In genomic region chr13:44573071-44573470, GRCh38 we compare ENCODE assay signal across 10 cellular contexts. TPM values are rescaled to one million over a fixed set of nuclear protein-coding genes. Genes with fewer than 3 reads are reported as not detected.
DNase-seq lines count a peak whose midpoint lies in the region; ATAC-seq, FAIRE-seq and TF ChIP-seq lines count a peak whose summit lies in the region.
"Had no signal": no experiment of that assay in that cellular context is flagged by ENCODE, and none has a peak within 500 bp of the region (broad histone marks: within the 10 kb centered on the region; RNA-seq: fewer than 3 reads in every experiment).

No MANE protein-coding gene starts in this region.

- peaks cover 24 to 56% of the 10 kb centered on the region in 2 experiments for H3K79me1 ChIP-seq in IMR-90 (ENCODE audit: low read depth in 1 of 2, low read length in 2 of 2)
- H3K79me1 ChIP-seq in H1 (ENCODE audit: low read depth, low read length), result peaks cover 6% of the 10 kb centered on the region

- H3K56ac ChIP-seq in IMR-90 (ENCODE audit: extremely low read depth, insufficient read depth, low read length), result no peak overlapping the region
- H3K56ac ChIP-seq in H1 (replicated peaks; ENCODE audit: insufficient read length, low read depth, low read length), result no peak overlapping the region

- H3K4ac ChIP-seq in IMR-90 (ENCODE audit: low read depth, low read length) (no peak overlapping the region), H1 (replicated peaks; ENCODE audit: insufficient read length, low read depth, low read length) (no peak overlapping the region)

- H3K27me3 ChIP-seq in IMR-90 (ENCODE audit: control insufficient read depth, insufficient read depth, low read length) (no peaks in the 10 kb centered on the region), H1 (replicated peaks in 1 of 4; ENCODE audit: control insufficient read depth in 3 of 4, extremely low read depth in 1 of 4, insufficient read depth in 3 of 4, low read length in 3 of 4) (no peaks in the 10 kb centered on the region), muscle layer of duodenum (ENCODE audit: low read depth, low read length) (no peaks in the 10 kb centered on the region)

- H2AFZ ChIP-seq in IMR-90 (replicated peaks; ENCODE audit: low read length, poor library complexity) (no peak overlapping the region), H1 (ENCODE audit: low read length) (no peak overlapping the region)

- ATAC-seq in IMR-90 (ENCODE audit: low read depth) (no peak), HG03045 (IDR thresholded peaks at IDR 0.05; ENCODE audit: unreplicated experiment) (no peak), HG03095 (IDR thresholded peaks at IDR 0.05; ENCODE audit: unreplicated experiment) (no peak)
- ATAC-seq: stimulated activated naive CD8-positive, alpha-beta T cell treated with anti-CD3 and anti-CD28 coated beads, Interleukin-15, amount 100 ng/mL, for 72 hours had no signal

- H3K36me3 ChIP-seq in IMR-90 (ENCODE audit: control insufficient read depth, insufficient read depth, low read length) (peaks cover 11% of the 10 kb centered on the region), H1 (ENCODE audit: control insufficient read depth in 2 of 4, insufficient read depth in 4 of 4, low read length in 3 of 4) (peaks cover 0 to 25% (median 1%) of the 10 kb centered on the region in 4 experiments; a peak in 3 of 8 replicates), muscle layer of duodenum (ENCODE audit: control insufficient read depth in 1 of 2, insufficient read depth in 2 of 2, low read length in 2 of 2) (peaks cover 0 to 4% of the 10 kb centered on the region in 2 donors)

- peaks cover 20% of the 10 kb centered on the region; the same call in 1 of the 2 replicates for H3K23me2 ChIP-seq in H1 (ENCODE audit: low read depth, low read length)

- no peak overlapping the region for H2BK12ac ChIP-seq in H1 (ENCODE audit: low read depth, low read length)

- dilution Hi-C loops in IMR-90 (cut with HindIII; ENCODE audit: low sequenced_read_pairs, unreplicated experiment), result no loop called here

- H3K9ac ChIP-seq in IMR-90 (ENCODE audit: low read depth, low read length), result no peak overlapping the region
- H3K9ac ChIP-seq in H1 (replicated peaks in 1 of 4; ENCODE audit: extremely low read depth in 1 of 4, low read depth in 3 of 4, low read length in 3 of 4), result no peak overlapping the region; a peak in 1 of 7 replicates

- H3K18ac ChIP-seq in IMR-90 (ENCODE audit: low read depth, low read length) (no peak overlapping the region), H1 (ENCODE audit: extremely low read depth, low read length) (no peak overlapping the region)

- peak overlapping the region; percentile 94 for H3K4me2 ChIP-seq in IMR-90 (ENCODE audit: low read depth, low read length)
- peak overlapping the region; percentile 80 to 83 for H3K4me2 ChIP-seq in H1 (ENCODE audit: insufficient read depth in 1 of 2, low read depth in 2 of 2, low read length in 2 of 2)

- H2AK5ac ChIP-seq in IMR-90 (ENCODE audit: low read depth, low read length) (peak overlapping the region; percentile 45; the same call in 1 of the 2 replicates), H1 (ENCODE audit: low read depth, low read length) (no peak overlapping the region)

- no peak overlapping the region for H4K91ac ChIP-seq in IMR-90 (ENCODE audit: insufficient read depth, low read depth, low read length)
- H4K91ac ChIP-seq in H1 (replicated peaks; ENCODE audit: insufficient read length, low read length), result no peak overlapping the region

- H4K8ac ChIP-seq in IMR-90 (ENCODE audit: low read depth in 2 of 2, low read length in 2 of 2) (no peak overlapping the region), H1 (ENCODE audit: extremely low read depth, insufficient read depth, low read length) (no peak overlapping the region)

- no peak overlapping the region for H2BK15ac ChIP-seq in IMR-90 (ENCODE audit: low read depth, low read length)
- H2BK15ac ChIP-seq in H1 (ENCODE audit: low read length), result no peak overlapping the region

- in situ Hi-C loops in IMR-90 (cut with MboI; ENCODE audit: low sequenced_read_pairs), result no loop called here

- no peak overlapping the region for H4K5ac ChIP-seq in IMR-90 (ENCODE audit: low read depth, low read length)
- H4K5ac ChIP-seq in H1 (ENCODE audit: insufficient read length, low read depth, low read length), result no peak overlapping the region

- peak overlapping the region; percentile 25 for H2AK9ac ChIP-seq in IMR-90 (replicated peaks; ENCODE audit: low read depth, low read length, poor library complexity)

- FAIRE-seq in H1 (lab: Jason Lieb, UNC), result no peak
- no peak for FAIRE-seq in H54 (lab: Jason Lieb, UNC)

- H3K27ac ChIP-seq in IMR-90 (ENCODE audit: insufficient read depth, low read length), result no peak overlapping the region
- no peak overlapping the region for H3K27ac ChIP-seq in H1 (ENCODE audit: low read depth, low read length)
- no peak overlapping the region for H3K27ac ChIP-seq in muscle layer of duodenum (ENCODE audit: low read length)

- TF ChIP-seq EP300 in H1 (IDR thresholded peaks at IDR 0.05; ENCODE audit: borderline replicate concordance in 1 of 2, low read depth in 2 of 2, low read length in 2 of 2), result no peak

- POLR2A ChIA-PET in IMR-90 (lab: Charles Lee; ENCODE audit: unreplicated experiment), result no interaction called here
- POLR2A ChIA-PET in H1 (lab: Charles Lee; ENCODE audit: partially characterized antibody), result interaction anchor here (1.3 to 1.6 kb wide), 3 partner anchors 9 to 65 kb away, joined by 3 to 5 read pairs (median 4); no protein-coding TSS in a partner anchor

- H3K4me1 ChIP-seq in IMR-90 (ENCODE audit: control insufficient read depth, insufficient read depth, low read length) (peaks cover 25% of the 10 kb centered on the region), H1 (replicated peaks in 1 of 4; ENCODE audit: control insufficient read depth in 3 of 4, insufficient read depth in 4 of 4, low read length in 3 of 4) (peaks cover 15 to 25% (median 18%) of the 10 kb centered on the region in 4 experiments; a peak in 6 of 7 replicates), muscle layer of duodenum (ENCODE audit: control insufficient read depth in 1 of 2, insufficient read depth in 2 of 2, low read length in 2 of 2) (peaks cover 17 to 27% of the 10 kb centered on the region in 2 donors)

- peak overlapping the region; percentile 76 for H3K14ac ChIP-seq in IMR-90 (replicated peaks; ENCODE audit: low read depth, low read length)
- no peak overlapping the region for H3K14ac ChIP-seq in H1 (ENCODE audit: insufficient read length)

- H2BK120ac ChIP-seq in IMR-90 (ENCODE audit: low read depth, low read length), result no peak overlapping the region
- H2BK120ac ChIP-seq in H1 (replicated peaks; ENCODE audit: low read depth, low read length), result no peak overlapping the region

- H3K4me3 ChIP-seq in AG09309 (ENCODE audit: control insufficient read depth, low read depth, low read length) (peak overlapping the region; percentile 66), IMR-90 (ENCODE audit: insufficient read depth, low read depth, low read length) (peak overlapping the region; percentile 43; the same call in 1 of the 2 replicates), H1 (ENCODE audit: extremely low read depth in 1 of 4, insufficient read depth in 2 of 4, low read depth in 3 of 4, low read length in 4 of 4) (peak overlapping the region; percentile 4 to 96 (median 46); a peak in 6 of 8 replicates), muscle layer of duodenum (ENCODE audit: low read depth in 1 of 2, low read length in 2 of 2) (peak overlapping the region; percentile 9 to 31)

- CTCF ChIA-PET in IMR-90 (lab: Yijun Ruan, JAX) (interaction anchor here (0.6 kb wide), 1 partner anchor 306 kb away, joined by 3 read pairs; no protein-coding TSS in a partner anchor), H1 (lab: Charles Lee; ENCODE audit: partially characterized antibody) (interaction anchor here (0.6 to 2.2 kb wide), 10 partner anchors 12 to 665 kb away, joined by 3 to 17 read pairs (median 4); no protein-coding TSS in a partner anchor)

- H3K9me1 ChIP-seq in IMR-90 (ENCODE audit: insufficient read depth, low read length), result peaks cover 23% of the 10 kb centered on the region

- peaks cover 17 to 82% of the 10 kb centered on the region in 2 experiments; a peak in 3 of 4 replicates for H3K79me2 ChIP-seq in H1 (ENCODE audit: control insufficient read depth in 1 of 2, insufficient read depth in 2 of 2, low read length in 2 of 2)

- no peak overlapping the region for H2BK5ac ChIP-seq in IMR-90 (ENCODE audit: low read depth, low read length, poor library complexity, severe bottlenecking)
- H2BK5ac ChIP-seq in H1 (ENCODE audit: low read depth, low read length), result no peak overlapping the region

- TF ChIP-seq CTCF in AG09309 (IDR thresholded peaks at IDR 0.05; ENCODE audit: control insufficient read depth, insufficient read depth, low read depth, low read length, missing control alignments) (no peak), IMR-90 (conservative IDR thresholded peaks at IDR 0.05; ENCODE audit: low read depth, low read length) (no peak), H1 (IDR thresholded peaks at IDR 0.05; ENCODE audit: control extremely low read depth in 1 of 3, insufficient read depth in 1 of 3, low read depth in 1 of 3, low read length in 3 of 3) (peak in 1 of 3 experiments; percentile 17; a peak in 2 of 4 replicates)

- whole genome bisulfite sequencing in IMR-90 (ENCODE audit: extremely low coverage in 2 of 2, insufficient read length in 1 of 2), 2 experiments, result no CpG with 5 or more reads among the region's 7 CpGs
- WGBS in H1 (ENCODE audit: extremely low coverage in 1 of 2, insufficient coverage in 1 of 2, insufficient read length in 1 of 2, insufficient replicate concordance in 2 of 2, low coverage in 1 of 2, low lambda C conversion rate in 2 of 2, missing lambda C conversion rate in 1 of 2), 2 experiments, result 39% methylated on average over 7 of the region's 7 CpGs; no CpG with 5 or more reads in 1 of the 2 experiments

- intact Hi-C loops in IMR-90 (cut with micrococcal nuclease), result loop anchor here (5.0 kb wide), 1 partner anchor 36 kb away; no protein-coding TSS in a partner anchor

- DNase-seq in AG09309 (ENCODE audit: low read depth) (no peak), IMR-90 (no peak), H1 (ENCODE audit: low read depth in 1 of 2, low spot score in 2 of 2) (no peak), H54 (ENCODE audit: insufficient read length, low spot score) (no peak), erythroblast (lab: John Stamatoyannopoulos, UW) (no peak)
- DNase-seq: CD8-positive, alpha-beta memory T cell; stimulated activated naive CD8-positive, alpha-beta T cell treated with anti-CD3 and anti-CD28 coated beads, Interleukin-15, amount 100 ng/mL, for 72 hours had no signal

- TF ChIP-seq RAD21 in IMR-90 (IDR thresholded peaks at IDR 0.05; ENCODE audit: low read length) (no peak), H1 (IDR thresholded peaks at IDR 0.05 in 1 of 2, conservative IDR thresholded peaks at IDR 0.05 in 1 of 2; ENCODE audit: low read depth in 2 of 2, low read length in 2 of 2) (no peak; a peak in 1 of 4 replicates)

- H4K20me1 ChIP-seq in IMR-90 (ENCODE audit: insufficient read depth, low read length) (peaks cover 39% of the 10 kb centered on the region), H1 (replicated peaks in 1 of 2; ENCODE audit: control insufficient read depth in 1 of 2, insufficient read depth in 2 of 2, low read length in 2 of 2) (peaks cover 12 to 21% of the 10 kb centered on the region in 2 experiments)

- TF ChIP-seq POLR2A in IMR-90 (IDR thresholded peaks at IDR 0.05; ENCODE audit: low read depth, low read length) (0 out of 2 replicates have a peak, but pooled peaks have one; percentile 24), H1 (IDR thresholded peaks at IDR 0.05; ENCODE audit: control extremely low read depth in 1 of 2, low read depth in 2 of 2, low read length in 2 of 2) (no peak), H54 (IDR thresholded peaks at IDR 0.05; ENCODE audit: low read depth, low read length) (no peak), erythroblast (IDR thresholded peaks at IDR 0.05; ENCODE audit: low read length) (no peak)

- H2BK20ac ChIP-seq in IMR-90 (ENCODE audit: low read depth, low read length), result no peak overlapping the region
- no peak overlapping the region for H2BK20ac ChIP-seq in H1 (ENCODE audit: low read length)

- no TSS peak for BruUV-seq in IMR-90 (replicated peaks; lab: Mats Ljungman, UMichigan)

- peak overlapping the region; percentile 58; the same call in 1 of the 2 replicates for H3K23ac ChIP-seq in IMR-90 (ENCODE audit: low read depth, low read length)
- H3K23ac ChIP-seq in H1 (ENCODE audit: insufficient read length), result no peak overlapping the region

- H3K9me3 ChIP-seq in IMR-90 (ENCODE audit: control insufficient read depth, insufficient read depth, low read length) (no peaks in the 10 kb centered on the region), H1 (ENCODE audit: insufficient read depth in 2 of 2, low read depth in 1 of 2, low read length in 1 of 2) (no peaks in the 10 kb centered on the region), muscle layer of duodenum (ENCODE audit: control insufficient read depth in 1 of 2, low read length in 2 of 2) (no peaks in the 10 kb centered on the region)

RNA-seq across cellular contexts. Expression of gene TSC22D1, which starts 3.1 kb away (rescaled TPM):
- total RNA-seq in IMR-90 (2012; rRNA removed), result 30.8 and 52.2 TPM in 2 replicates
- 42.2 and 44.9 TPM in 2 replicates for polyA plus RNA-seq in IMR-90 (2012; rRNA removed)
- polyA plus RNA-seq in IMR-90 (2012; cell fraction: cytosol; rRNA removed), result 31.4 and 37.1 TPM in 2 replicates
- 42.3 and 132 TPM in 2 replicates for polyA plus RNA-seq in IMR-90 (2012; cell fraction: nucleus; rRNA removed; ENCODE audit: low replicate concordance)
- total RNA-seq in H1 (2021; fragmentation: NEBNext Ultra II Directional; extraction: Animal tissue kit (Norgen Biotek cat#: 25700)), result 78.1 and 80.9 TPM in 2 replicates
- polyA plus RNA-seq in H1 (2011; rRNA removed), result 47.2 and 52.6 TPM in 2 replicates
- polyA plus RNA-seq in H1 (2011; cell fraction: cytosol; rRNA removed), result 66.8 TPM
- polyA plus RNA-seq in H1 (2011; cell fraction: nucleus; rRNA removed), result 55.7 TPM
- polyA plus RNA-seq in H1 (2012, experiment 1 of 2), result 47.1 to 57.8 TPM (median 54.9 TPM) in 4 replicates
- 17.5 TPM for polyA plus RNA-seq in H1 (2012, experiment 2 of 2)
- 37.7 TPM for polyA plus RNA-seq in H1 (2013, experiment 1 of 2)
- polyA plus RNA-seq in H1 (2013, experiment 2 of 2), result 35.6 TPM
- 114 and 121 TPM in 2 replicates for polyA minus RNA-seq in H1 (2011; rRNA and poly(A)+ RNA removed)
- polyA minus RNA-seq in H1 (2011; cell fraction: cytosol; rRNA and poly(A)+ RNA removed), result 59.4 TPM
- polyA minus RNA-seq in H1 (2011; cell fraction: nucleus; rRNA and poly(A)+ RNA removed), result 258 TPM
